In the genomic region with DNA sequence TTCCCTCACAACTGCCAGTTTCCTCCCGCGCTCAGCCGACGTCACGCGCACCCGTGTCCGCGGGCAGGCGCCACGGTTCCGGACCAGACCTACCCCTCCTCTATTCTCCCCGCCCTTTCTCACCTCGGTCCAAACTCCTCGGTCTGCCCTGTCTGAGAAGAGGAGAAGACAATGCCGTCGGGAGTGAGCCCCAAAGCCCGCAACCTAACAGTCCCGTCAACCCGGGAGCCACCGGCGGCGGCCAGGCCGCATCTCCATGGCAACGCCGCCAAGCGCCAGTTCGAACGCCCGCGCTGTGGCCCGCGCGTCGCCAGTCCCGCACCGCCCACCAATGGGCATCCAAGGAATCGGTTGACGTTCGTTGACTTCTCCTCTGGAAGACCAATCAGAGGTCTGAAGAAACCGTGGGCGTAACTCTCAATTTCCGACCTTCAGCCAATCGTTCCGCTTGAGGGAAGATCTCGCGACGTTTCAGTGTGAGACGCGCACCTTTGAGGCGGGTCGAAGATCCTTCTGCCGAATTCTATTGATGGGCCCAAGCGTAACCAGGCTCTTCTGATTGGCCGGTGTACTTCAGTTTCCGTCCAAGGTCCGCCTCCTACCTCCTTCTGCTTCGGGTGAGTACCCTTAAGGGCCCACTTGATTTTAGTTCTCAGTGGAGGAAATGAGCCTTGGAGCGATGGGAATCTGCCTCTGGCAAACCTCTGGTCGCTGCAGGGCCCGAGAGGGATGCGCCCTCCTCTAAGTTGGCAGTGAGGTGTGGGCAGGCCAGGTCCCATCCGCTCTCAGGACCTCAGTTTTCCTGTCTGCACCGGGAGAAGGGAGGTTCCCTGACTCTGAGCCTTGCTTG, we compare ENCODE assay signal across 1 cellular context.
TF ChIP-seq lines count a peak whose summit lies in the region.

Gene KIF24 (minus strand): TSS at position 286 of the 850 bp plus-strand sequence. CDS start 17,922 bp downstream, outside the sequence.
Gene NUDT2 (plus strand): TSS at position 587 of the 850 bp plus-strand sequence. CDS start 9,471 bp downstream, outside the sequence.

TF ChIP-seq in HepG2, 621 proteins besides CTCF, POLR2A, EP300 and RAD21 (continued from another document and continues in another):
- TF ChIP-seq, protein P1, sequence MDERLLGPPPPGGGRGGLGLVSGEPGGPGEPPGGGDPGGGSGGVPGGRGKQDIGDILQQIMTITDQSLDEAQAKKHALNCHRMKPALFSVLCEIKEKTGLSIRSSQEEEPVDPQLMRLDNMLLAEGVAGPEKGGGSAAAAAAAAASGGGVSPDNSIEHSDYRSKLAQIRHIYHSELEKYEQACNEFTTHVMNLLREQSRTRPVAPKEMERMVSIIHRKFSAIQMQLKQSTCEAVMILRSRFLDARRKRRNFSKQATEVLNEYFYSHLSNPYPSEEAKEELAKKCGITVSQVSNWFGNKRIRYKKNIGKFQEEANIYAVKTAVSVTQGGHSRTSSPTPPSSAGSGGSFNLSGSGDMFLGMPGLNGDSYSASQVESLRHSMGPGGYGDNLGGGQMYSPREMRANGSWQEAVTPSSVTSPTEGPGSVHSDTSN (CRISPR knock-in tag; IDR thresholded peaks at IDR 0.05) = no peak
- TF ChIP-seq HNRNPK (IDR thresholded peaks at IDR 0.05; ENCODE audit: low read depth, low read length, poor library complexity, severe bottlenecking) = no peak
- TF ChIP-seq MEF2D (CRISPR knock-in tag; IDR thresholded peaks at IDR 0.05) = no peak; the same call in 1 of the 2 replicates
- TF ChIP-seq HIC2 (CRISPR knock-in tag; IDR thresholded peaks at IDR 0.05; ENCODE audit: low read depth) = no peak
- TF ChIP-seq ETV6 (CRISPR knock-in tag; conservative IDR thresholded peaks at IDR 0.05) = peak; percentile 9; the same call in 1 of the 2 replicates
- TF ChIP-seq, protein P2, sequence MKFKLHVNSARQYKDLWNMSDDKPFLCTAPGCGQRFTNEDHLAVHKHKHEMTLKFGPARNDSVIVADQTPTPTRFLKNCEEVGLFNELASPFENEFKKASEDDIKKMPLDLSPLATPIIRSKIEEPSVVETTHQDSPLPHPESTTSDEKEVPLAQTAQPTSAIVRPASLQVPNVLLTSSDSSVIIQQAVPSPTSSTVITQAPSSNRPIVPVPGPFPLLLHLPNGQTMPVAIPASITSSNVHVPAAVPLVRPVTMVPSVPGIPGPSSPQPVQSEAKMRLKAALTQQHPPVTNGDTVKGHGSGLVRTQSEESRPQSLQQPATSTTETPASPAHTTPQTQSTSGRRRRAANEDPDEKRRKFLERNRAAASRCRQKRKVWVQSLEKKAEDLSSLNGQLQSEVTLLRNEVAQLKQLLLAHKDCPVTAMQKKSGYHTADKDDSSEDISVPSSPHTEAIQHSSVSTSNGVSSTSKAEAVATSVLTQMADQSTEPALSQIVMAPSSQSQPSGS (CRISPR knock-in tag; IDR thresholded peaks at IDR 0.05) = peak; percentile 38; the same call in 1 of the 2 replicates
- TF ChIP-seq ZNF576 (CRISPR knock-in tag; IDR thresholded peaks at IDR 0.05) = no peak
- no peak for TF ChIP-seq U2AF2 (IDR thresholded peaks at IDR 0.05; ENCODE audit: low read depth, low read length)
- no peak; the same call in 1 of the 2 replicates for TF ChIP-seq STAG1 (CRISPR knock-in tag; IDR thresholded peaks at IDR 0.05)
- TF ChIP-seq ZNF549 (CRISPR knock-in tag; IDR thresholded peaks at IDR 0.05) = no peak
- TF ChIP-seq, protein P3, sequence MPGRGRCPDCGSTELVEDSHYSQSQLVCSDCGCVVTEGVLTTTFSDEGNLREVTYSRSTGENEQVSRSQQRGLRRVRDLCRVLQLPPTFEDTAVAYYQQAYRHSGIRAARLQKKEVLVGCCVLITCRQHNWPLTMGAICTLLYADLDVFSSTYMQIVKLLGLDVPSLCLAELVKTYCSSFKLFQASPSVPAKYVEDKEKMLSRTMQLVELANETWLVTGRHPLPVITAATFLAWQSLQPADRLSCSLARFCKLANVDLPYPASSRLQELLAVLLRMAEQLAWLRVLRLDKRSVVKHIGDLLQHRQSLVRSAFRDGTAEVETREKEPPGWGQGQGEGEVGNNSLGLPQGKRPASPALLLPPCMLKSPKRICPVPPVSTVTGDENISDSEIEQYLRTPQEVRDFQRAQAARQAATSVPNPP (CRISPR knock-in tag; IDR thresholded peaks at IDR 0.05) = no peak
- no peak for TF ChIP-seq CENPBD1 (CRISPR knock-in tag; IDR thresholded peaks at IDR 0.05; ENCODE audit: borderline replicate concordance, low read depth)
- TF ChIP-seq SCMH1 (CRISPR knock-in tag; IDR thresholded peaks at IDR 0.05; ENCODE audit: borderline replicate concordance) = no peak
- peak; percentile 16; the same call in 1 of the 2 replicates for TF ChIP-seq MED1 (CRISPR knock-in tag; IDR thresholded peaks at IDR 0.05)
- TF ChIP-seq RNF2 (conservative IDR thresholded peaks at IDR 0.05; ENCODE audit: low read depth) = no peak
- TF ChIP-seq ZBTB40 (IDR thresholded peaks at IDR 0.05) = no peak
- TF ChIP-seq ZBTB40 (CRISPR knock-in tag; IDR thresholded peaks at IDR 0.05) = peak; percentile 38
- TF ChIP-seq ZNF275 (CRISPR knock-in tag; IDR thresholded peaks at IDR 0.05; ENCODE audit: borderline replicate concordance) = peak; percentile 67; the same call in 1 of the 2 replicates
- TF ChIP-seq, protein P4, sequence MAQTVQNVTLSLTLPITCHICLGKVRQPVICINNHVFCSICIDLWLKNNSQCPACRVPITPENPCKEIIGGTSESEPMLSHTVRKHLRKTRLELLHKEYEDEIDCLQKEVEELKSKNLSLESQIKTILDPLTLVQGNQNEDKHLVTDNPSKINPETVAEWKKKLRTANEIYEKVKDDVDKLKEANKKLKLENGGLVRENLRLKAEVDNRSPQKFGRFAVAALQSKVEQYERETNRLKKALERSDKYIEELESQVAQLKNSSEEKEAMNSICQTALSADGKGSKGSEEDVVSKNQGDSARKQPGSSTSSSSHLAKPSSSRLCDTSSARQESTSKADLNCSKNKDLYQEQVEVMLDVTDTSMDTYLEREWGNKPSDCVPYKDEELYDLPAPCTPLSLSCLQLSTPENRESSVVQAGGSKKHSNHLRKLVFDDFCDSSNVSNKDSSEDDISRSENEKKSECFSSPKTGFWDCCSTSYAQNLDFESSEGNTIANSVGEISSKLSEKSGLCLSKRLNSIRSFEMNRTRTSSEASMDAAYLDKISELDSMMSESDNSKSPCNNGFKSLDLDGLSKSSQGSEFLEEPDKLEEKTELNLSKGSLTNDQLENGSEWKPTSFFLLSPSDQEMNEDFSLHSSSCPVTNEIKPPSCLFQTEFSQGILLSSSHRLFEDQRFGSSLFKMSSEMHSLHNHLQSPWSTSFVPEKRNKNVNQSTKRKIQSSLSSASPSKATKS (CRISPR knock-in tag; IDR thresholded peaks at IDR 0.05) = no peak
- TF ChIP-seq, protein P5, sequence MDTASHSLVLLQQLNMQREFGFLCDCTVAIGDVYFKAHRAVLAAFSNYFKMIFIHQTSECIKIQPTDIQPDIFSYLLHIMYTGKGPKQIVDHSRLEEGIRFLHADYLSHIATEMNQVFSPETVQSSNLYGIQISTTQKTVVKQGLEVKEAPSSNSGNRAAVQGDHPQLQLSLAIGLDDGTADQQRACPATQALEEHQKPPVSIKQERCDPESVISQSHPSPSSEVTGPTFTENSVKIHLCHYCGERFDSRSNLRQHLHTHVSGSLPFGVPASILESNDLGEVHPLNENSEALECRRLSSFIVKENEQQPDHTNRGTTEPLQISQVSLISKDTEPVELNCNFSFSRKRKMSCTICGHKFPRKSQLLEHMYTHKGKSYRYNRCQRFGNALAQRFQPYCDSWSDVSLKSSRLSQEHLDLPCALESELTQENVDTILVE (CRISPR knock-in tag; IDR thresholded peaks at IDR 0.05) = peak; percentile 48; the same call in 1 of the 2 replicates
- TF ChIP-seq ZKSCAN1 (IDR thresholded peaks at IDR 0.05; ENCODE audit: low read length) = no peak
- no peak for TF ChIP-seq ZXDC (CRISPR knock-in tag; IDR thresholded peaks at IDR 0.05)
- TF ChIP-seq PITX1 (CRISPR knock-in tag; IDR thresholded peaks at IDR 0.05) = no peak
